Comparison of ENCODE assay signal across 17 cellular contexts in the genomic region with DNA sequence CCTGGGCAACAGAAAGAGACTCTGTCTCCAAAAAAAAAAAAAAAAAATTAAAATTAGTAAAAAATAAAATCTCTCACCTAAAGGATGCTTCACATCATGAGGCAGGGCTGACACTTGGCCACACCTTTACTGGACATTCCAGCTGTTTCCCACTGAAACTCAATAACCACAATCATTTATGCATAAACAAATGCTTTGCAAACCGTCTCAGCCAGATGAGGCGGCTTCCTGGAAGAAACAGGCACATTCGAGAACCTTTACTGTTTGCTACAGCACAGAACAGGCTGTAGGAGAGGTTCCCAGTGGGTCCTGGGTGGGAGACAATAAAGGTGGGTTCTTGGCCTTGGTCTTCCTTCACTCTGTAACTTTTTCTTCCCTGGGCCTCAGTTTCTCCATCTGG. TPM values are rescaled to one million over a fixed set of nuclear protein-coding genes. Genes with fewer than 3 reads are reported as not detected.
DNase-seq lines count a peak whose midpoint lies in the region; ATAC-seq and FAIRE-seq lines count a peak whose summit lies in the region.
"Had no signal": no experiment of that assay in that cellular context is flagged by ENCODE, and none has a peak within 500 bp of the region (broad histone marks: within the 10 kb centered on the region; RNA-seq: fewer than 3 reads in every experiment).

No MANE protein-coding gene starts in this region.

- POLR2A ChIA-PET in activated naive CD8-positive, alpha-beta T cell treated with anti-CD3 and anti-CD28 coated beads, Interleukin-2, amount 10 ng/mL, durations not matched to agents 7 days and 5 days (lab: Charles Lee) = interaction anchor here (0.7 to 3.4 kb wide), 10 partner anchors 10 to 1041 kb away, joined by 3 to 70 read pairs (median 6); a partner anchor contains a TSS

- H3K9me3 Mint-ChIP-seq in activated T-cell treated with anti-CD3 and anti-CD28 coated beads, Interleukin-2, amount 50 U/mL, for 72 hours = peaks cover 0 to 1% of the 10 kb centered on the region in 2 donors
- H3K9me3 Mint-ChIP-seq in activated naive CD8-positive, alpha-beta T cell treated with anti-CD3 and anti-CD28 coated beads, Interleukin-2, amount 10 ng/mL, durations not matched to agents 7 days and 5 days = no peaks in the 10 kb centered on the region
- H3K9me3 Mint-ChIP-seq in stimulated activated effector memory CD8-positive, alpha-beta T cell treated with anti-CD3 and anti-CD28 coated beads, Interleukin-12 subunit alpha, Interleukin-12 subunit beta, amount 100 ng/mL, for 72 hours = no peaks in the 10 kb centered on the region
- H3K9me3 Mint-ChIP-seq: memory B cell had no signal

- H3K4me3 Mint-ChIP-seq in activated T-cell treated with anti-CD3 and anti-CD28 coated beads, Interleukin-2, amount 50 U/mL, for 72 hours = peak overlapping the region; percentile 52 to 72
- peak overlapping the region; percentile 68 for H3K4me3 Mint-ChIP-seq in activated naive CD8-positive, alpha-beta T cell treated with anti-CD3 and anti-CD28 coated beads, Interleukin-2, amount 10 ng/mL, durations not matched to agents 7 days and 5 days
- peak overlapping the region; percentile 68 for H3K4me3 Mint-ChIP-seq in stimulated activated effector memory CD8-positive, alpha-beta T cell treated with anti-CD3 and anti-CD28 coated beads, Interleukin-12 subunit alpha, Interleukin-12 subunit beta, amount 100 ng/mL, for 72 hours
- H3K4me3 Mint-ChIP-seq: memory B cell had no signal

- no peaks in the 10 kb centered on the region for H3K36me3 Mint-ChIP-seq in activated T-cell treated with anti-CD3 and anti-CD28 coated beads, Interleukin-2, amount 50 U/mL, for 72 hours (ENCODE audit: insufficient read depth in 2 of 2)
- H3K36me3 Mint-ChIP-seq in activated naive CD8-positive, alpha-beta T cell treated with anti-CD3 and anti-CD28 coated beads, Interleukin-2, amount 10 ng/mL, durations not matched to agents 7 days and 5 days = peaks cover 1% of the 10 kb centered on the region
- peaks cover 11% of the 10 kb centered on the region for H3K36me3 Mint-ChIP-seq in stimulated activated effector memory CD8-positive, alpha-beta T cell treated with anti-CD3 and anti-CD28 coated beads, Interleukin-12 subunit alpha, Interleukin-12 subunit beta, amount 100 ng/mL, for 72 hours
- H3K36me3 Mint-ChIP-seq: memory B cell had no signal

- H3K27ac Mint-ChIP-seq in activated T-cell treated with anti-CD3 and anti-CD28 coated beads, Interleukin-2, amount 50 U/mL, for 72 hours = peak overlapping the region; percentile 92
- peak overlapping the region; percentile 95 for H3K27ac Mint-ChIP-seq in activated naive CD8-positive, alpha-beta T cell treated with anti-CD3 and anti-CD28 coated beads, Interleukin-2, amount 10 ng/mL, durations not matched to agents 7 days and 5 days
- peak overlapping the region; percentile 96 for H3K27ac Mint-ChIP-seq in stimulated activated effector memory CD8-positive, alpha-beta T cell treated with anti-CD3 and anti-CD28 coated beads, Interleukin-12 subunit alpha, Interleukin-12 subunit beta, amount 100 ng/mL, for 72 hours
- H3K27ac Mint-ChIP-seq: memory B cell had no signal

- no peak for DNase-seq in activated T-cell treated with anti-CD3 and anti-CD28 coated beads, Interleukin-2, amount 50 U/mL, for 72 hours
- DNase-seq in activated T-cell treated with anti-CD3 and anti-CD28 coated beads, Interleukin-2, amount 50 U/mL, for 1 hour = no peak
- DNase-seq in M059J (ENCODE audit: low read depth) (peak; percentile 26), D341Med (ENCODE audit: low spot score) (no peak), urothelium cell line (ENCODE audit: low spot score) (no peak), DMS 273 (lab: John Stamatoyannopoulos, UW; ENCODE audit: unreplicated experiment) (no peak)
- no peak for DNase-seq in activated naive CD8-positive, alpha-beta T cell treated with anti-CD3 and anti-CD28 coated beads, Interleukin-2, amount 10 ng/mL, durations not matched to agents 7 days and 5 days
- no peak for DNase-seq in stimulated activated effector memory CD8-positive, alpha-beta T cell treated with anti-CD3 and anti-CD28 coated beads, Interleukin-12 subunit alpha, Interleukin-12 subunit beta, amount 100 ng/mL, for 72 hours (ENCODE audit: low spot score in 2 of 2)
- DNase-seq: amniotic stem cell; central memory CD4-positive, alpha-beta T cell; effector CD8-positive, alpha-beta T cell; NCI-H1930; stimulated activated naive CD4-positive, alpha-beta T cell treated with Interleukin-2 at 50 U/mL for 16 hours; SW 1271 had no signal

- ATAC-seq in activated T-cell treated with anti-CD3 and anti-CD28 coated beads, Interleukin-2, amount 50 U/mL, for 72 hours (replicated peaks in 1 of 2) = peak; percentile 3 to 10
- ATAC-seq in activated naive CD8-positive, alpha-beta T cell treated with anti-CD3 and anti-CD28 coated beads, Interleukin-2, amount 10 ng/mL, durations not matched to agents 7 days and 5 days (ENCODE audit: low read depth) = peak; percentile 10
- no peak for ATAC-seq in stimulated activated effector memory CD8-positive, alpha-beta T cell treated with anti-CD3 and anti-CD28 coated beads, Interleukin-12 subunit alpha, Interleukin-12 subunit beta, amount 100 ng/mL, for 72 hours

- H3K4me1 Mint-ChIP-seq in activated T-cell treated with anti-CD3 and anti-CD28 coated beads, Interleukin-2, amount 50 U/mL, for 72 hours (ENCODE audit: low read depth) = peaks cover 37% of the 10 kb centered on the region
- H3K4me1 Mint-ChIP-seq in activated naive CD8-positive, alpha-beta T cell treated with anti-CD3 and anti-CD28 coated beads, Interleukin-2, amount 10 ng/mL, durations not matched to agents 7 days and 5 days = peaks cover 24% of the 10 kb centered on the region
- peaks cover 37% of the 10 kb centered on the region for H3K4me1 Mint-ChIP-seq in stimulated activated effector memory CD8-positive, alpha-beta T cell treated with anti-CD3 and anti-CD28 coated beads, Interleukin-12 subunit alpha, Interleukin-12 subunit beta, amount 100 ng/mL, for 72 hours

- no peaks in the 10 kb centered on the region for H3K27me3 Mint-ChIP-seq in activated T-cell treated with anti-CD3 and anti-CD28 coated beads, Interleukin-2, amount 50 U/mL, for 72 hours (ENCODE audit: low read depth)
- no peaks in the 10 kb centered on the region for H3K27me3 Mint-ChIP-seq in activated naive CD8-positive, alpha-beta T cell treated with anti-CD3 and anti-CD28 coated beads, Interleukin-2, amount 10 ng/mL, durations not matched to agents 7 days and 5 days

- no peak for FAIRE-seq in urothelium cell line (lab: Jason Lieb, UNC)
- FAIRE-seq: D721Med, G401.6 had no signal

RNA-seq across cellular contexts. Expression of a gene that starts 10.9 kb away (rescaled TPM):
- 10 to 100 TPM; 26.5 to 32.4 TPM for total RNA-seq in activated T-cell treated with anti-CD3 and anti-CD28 coated beads, Interleukin-2, amount 50 U/mL, for 72 hours
- 16.2 and 22.4 TPM in 2 replicates for total RNA-seq in M059J (2014; rRNA removed; shearing (Covaris generic))
- 10 to 100 TPM; 44.5 to 52.3 TPM for total RNA-seq in activated naive CD8-positive, alpha-beta T cell treated with anti-CD3 and anti-CD28 coated beads, Interleukin-2, amount 10 ng/mL, durations not matched to agents 7 days and 5 days
